In genomic region chr13:49637989-49638388, GRCh38 we compare ENCODE assay signal across 23 cellular contexts. TPM values are rescaled to one million over a fixed set of nuclear protein-coding genes. Genes with fewer than 3 reads are reported as not detected.
DNase-seq lines count a peak whose midpoint lies in the region; ATAC-seq, FAIRE-seq and TF ChIP-seq lines count a peak whose summit lies in the region.
"Had no signal": no experiment of that assay in that cellular context is flagged by ENCODE, and none has a peak within 500 bp of the region (broad histone marks: within the 10 kb centered on the region; RNA-seq: fewer than 3 reads in every experiment).

No MANE protein-coding gene starts in this region.

- H3K9me3 Mint-ChIP-seq in activated CD8-positive, alpha-beta T cell treated with anti-CD3 and anti-CD28 coated beads, Interleukin-2, amount 10 ng/mL, durations not matched to agents 7 days and 5 days (ENCODE audit: insufficient read depth), result no peaks in the 10 kb centered on the region

- DNase-seq in DMS153 (lab: John Stamatoyannopoulos, UW) (peak; percentile 6), DMS153 treated with DMSO at 0.1 percent for 48 hours (lab: John Stamatoyannopoulos, UW; ENCODE audit: unreplicated experiment) (no peak), GM12891 (ENCODE audit: insufficient read length, low spot score) (no peak), NCI-H774 (lab: John Stamatoyannopoulos, UW) (peak; percentile 22), left lung (no peak), A172 (ENCODE audit: low spot score) (no peak), testis (no peak)
- no peak for DNase-seq in activated CD8-positive, alpha-beta T cell treated with anti-CD3 and anti-CD28 coated beads, Interleukin-2, amount 10 ng/mL, durations not matched to agents 7 days and 5 days
- DNase-seq: BE2C; Calu3; CD4-positive, alpha-beta memory T cell; DND-41; IMR-90; Karpas-422; MM.1S; NCI-H1105 treated with DMSO at 0.1 percent for 48 hours; NCI-H187 treated with DMSO at 0.1 percent for 48 hours; NCI-H2227 treated with DMSO at 0.1 percent for 48 hours; NCI-H526 treated with DMSO at 0.1 percent for 48 hours had no signal

- no peak overlapping the region for H3K4me3 Mint-ChIP-seq in activated CD8-positive, alpha-beta T cell treated with anti-CD3 and anti-CD28 coated beads, Interleukin-2, amount 10 ng/mL, durations not matched to agents 7 days and 5 days
- H3K4me3 Mint-ChIP-seq: CD4-positive, alpha-beta memory T cell had no signal

- TF ChIP-seq POLR2A in GM12891 (IDR thresholded peaks at IDR 0.05; ENCODE audit: low read depth, low read length) (no peak), testis (IDR thresholded peaks at IDR 0.05) (no peak)

- peaks cover 14% of the 10 kb centered on the region for H3K4me1 Mint-ChIP-seq in activated CD8-positive, alpha-beta T cell treated with anti-CD3 and anti-CD28 coated beads, Interleukin-2, amount 10 ng/mL, durations not matched to agents 7 days and 5 days (ENCODE audit: low read depth)

- 88 to 97% methylated on average over 2 of the region's 2 CpGs for WGBS in testis, 2 donors

- no peaks in the 10 kb centered on the region for H3K36me3 Mint-ChIP-seq in activated CD8-positive, alpha-beta T cell treated with anti-CD3 and anti-CD28 coated beads, Interleukin-2, amount 10 ng/mL, durations not matched to agents 7 days and 5 days (ENCODE audit: low read depth)
- H3K36me3 Mint-ChIP-seq: CD4-positive, alpha-beta memory T cell had no signal

- H3K9me3 ChIP-seq in left lung (no peaks in the 10 kb centered on the region), testis (no peaks in the 10 kb centered on the region)
- H3K9me3 ChIP-seq: BE2C, HAP-1 had no signal

- no peaks in the 10 kb centered on the region for H3K27me3 Mint-ChIP-seq in activated CD8-positive, alpha-beta T cell treated with anti-CD3 and anti-CD28 coated beads, Interleukin-2, amount 10 ng/mL, durations not matched to agents 7 days and 5 days (ENCODE audit: low read depth)
- H3K27me3 Mint-ChIP-seq: CD4-positive, alpha-beta memory T cell had no signal

- peak; percentile 62 for ATAC-seq in left lung
- no peak for ATAC-seq in activated CD8-positive, alpha-beta T cell treated with anti-CD3 and anti-CD28 coated beads, Interleukin-2, amount 10 ng/mL, durations not matched to agents 7 days and 5 days

- no peak overlapping the region for H3K27ac Mint-ChIP-seq in activated CD8-positive, alpha-beta T cell treated with anti-CD3 and anti-CD28 coated beads, Interleukin-2, amount 10 ng/mL, durations not matched to agents 7 days and 5 days

- peak overlapping the region in 1 of 2 donors; percentile 61 for H3K27ac ChIP-seq in left lung
- no peak overlapping the region for H3K27ac ChIP-seq in testis
- H3K27ac ChIP-seq: 22Rv1 had no signal

- H3K4me1 ChIP-seq in left lung (peaks cover 0 to 77% of the 10 kb centered on the region in 2 donors), testis (no peaks in the 10 kb centered on the region)
- H3K4me1 ChIP-seq: BE2C, HAP-1 had no signal

- FAIRE-seq in GM12891 (lab: Jason Lieb, UNC), result peak; percentile 47
- FAIRE-seq: G401.6 had no signal

- H3K27me3 ChIP-seq in left lung (no peaks in the 10 kb centered on the region), testis (no peaks in the 10 kb centered on the region)
- H3K27me3 ChIP-seq: BE2C had no signal

- H3K36me3 ChIP-seq in left lung (no peaks in the 10 kb centered on the region), testis (ENCODE audit: low read depth, missing control alignments) (no peaks in the 10 kb centered on the region)
- H3K36me3 ChIP-seq: BE2C, HAP-1 had no signal

- no peak for TF ChIP-seq CTCF in left lung (IDR thresholded peaks at IDR 0.05)
- no peak for TF ChIP-seq CTCF in testis (IDR thresholded peaks at IDR 0.05)

- CTCF ChIA-PET in activated CD8-positive, alpha-beta T cell treated with anti-CD3 and anti-CD28 coated beads, Interleukin-2, amount 10 ng/mL, durations not matched to agents 7 days and 5 days (lab: Charles Lee), result no interaction called here

- H3K4me3 ChIP-seq in left lung, result no peak overlapping the region
- H3K4me3 ChIP-seq in testis, result no peak overlapping the region
- H3K4me3 ChIP-seq: HAP-1 had no signal

- intact Hi-C loops in left lung (cut with DNase I), result no loop called here
- intact Hi-C loops in testis (cut with DNase I; ENCODE audit: low total_unique reads), result no loop called here

- POLR2A ChIA-PET in activated CD8-positive, alpha-beta T cell treated with anti-CD3 and anti-CD28 coated beads, Interleukin-2, amount 10 ng/mL, durations not matched to agents 7 days and 5 days (lab: Charles Lee), result no interaction called here

TF ChIP-seq in GM12891, 5 proteins besides CTCF, POLR2A, EP300 and RAD21:
- no peak for TF ChIP-seq TAF1 (IDR thresholded peaks at IDR 0.05; ENCODE audit: low read depth, low read length)
- no peak for TF ChIP-seq POU2F2 (IDR thresholded peaks at IDR 0.05; ENCODE audit: low read depth, low read length)
- TF ChIP-seq POLR2AphosphoS5 (IDR thresholded peaks at IDR 0.05; ENCODE audit: low read depth, low read length), result no peak
- TF ChIP-seq SPI1 (IDR thresholded peaks at IDR 0.05; ENCODE audit: low read depth, low read length), result no peak
- no peak for TF ChIP-seq PAX5 (IDR thresholded peaks at IDR 0.05; ENCODE audit: insufficient read depth, low read length, severe bottlenecking)

RNA-seq across cellular contexts. Expression of gene ARL11, which starts 9.7 kb away (rescaled TPM):
- polyA plus RNA-seq in GM12891 (2012; ENCODE audit: low read depth, missing spikeins), result 2.2 TPM
- total RNA-seq in left lung (1 to 10 TPM; 2.2 to 7.6 TPM), testis (under 1 TPM; 0.25 to 0.47 TPM)
- total RNA-seq in A172 (2014; rRNA removed; shearing (Covaris generic)), result not detected in 2 replicates
- 1 to 10 TPM; 1.9 TPM for total RNA-seq in activated CD8-positive, alpha-beta T cell treated with anti-CD3 and anti-CD28 coated beads, Interleukin-2, amount 10 ng/mL, durations not matched to agents 7 days and 5 days
- polyA plus RNA-seq in testis (ENCODE audit: insufficient read depth, low read depth, low replicate concordance), result 0.62 TPM
- total RNA-seq: Calu3, IMR-90, SK-MEL-5 had no signal
- polyA plus RNA-seq: IMR-90 had no signal

RNA-seq across cellular contexts. Expression of gene RCBTB1, which starts 52.6 kb away (rescaled TPM):
- 7.4 TPM for polyA plus RNA-seq in GM12891 (2012; ENCODE audit: low read depth, missing spikeins)
- total RNA-seq in left lung (10 to 100 TPM; 24.1 to 25.4 TPM), testis (10 to 100 TPM; 20.5 to 32.8 TPM)
- total RNA-seq in A172 (2014; rRNA removed; shearing (Covaris generic)), result 20.5 and 26.2 TPM in 2 replicates
- total RNA-seq in activated CD8-positive, alpha-beta T cell treated with anti-CD3 and anti-CD28 coated beads, Interleukin-2, amount 10 ng/mL, durations not matched to agents 7 days and 5 days, result 10 to 100 TPM; 18.6 to 19.3 TPM
- 14.4 TPM for polyA plus RNA-seq in testis (ENCODE audit: insufficient read depth, low read depth, low replicate concordance)

RNA-seq across cellular contexts. Expression of gene EBPL, which starts 53.3 kb away (rescaled TPM):
- polyA plus RNA-seq in GM12891 (2012; ENCODE audit: low read depth, missing spikeins), result 36.6 TPM
- total RNA-seq in left lung (10 to 100 TPM; 54.6 to 68.7 TPM), testis (10 to 100 TPM; 35.9 to 84.7 TPM)
- 123 and 133 TPM in 2 replicates for total RNA-seq in A172 (2014; rRNA removed; shearing (Covaris generic))
- total RNA-seq in activated CD8-positive, alpha-beta T cell treated with anti-CD3 and anti-CD28 coated beads, Interleukin-2, amount 10 ng/mL, durations not matched to agents 7 days and 5 days, result 10 to 100 TPM; 19.8 to 25.0 TPM
- polyA plus RNA-seq in testis (ENCODE audit: insufficient read depth, low read depth, low replicate concordance), result 26.7 TPM

Comparison
In these comparisons a context has a peak if more than half of its experiments do, and no peak if none do; other contexts are left out.
1. DNase-seq: peak in DMS153 (single experiment) and NCI-H774 (single experiment); none in DMS153 treated with DMSO at 0.1 percent for 48 hours (single experiment), GM12891 (single experiment), left lung (0 of 2), A172 (single experiment), activated CD8-positive, alpha-beta T cell treated with anti-CD3 and anti-CD28 coated beads, Interleukin-2, amount 10 ng/mL, durations not matched to agents 7 days and 5 days (single experiment) and testis (single experiment).